In genomic region chr16:28543072-28543471, GRCh38 we compare ENCODE assay signal across 10 cellular contexts. TPM values are rescaled to one million over a fixed set of nuclear protein-coding genes. Genes with fewer than 3 reads are reported as not detected.
DNase-seq lines count a peak whose midpoint lies in the region; ATAC-seq and TF ChIP-seq lines count a peak whose summit lies in the region.
"Had no signal": no experiment of that assay in that cellular context is flagged by ENCODE, and none has a peak within 500 bp of the region (broad histone marks: within the 10 kb centered on the region; RNA-seq: fewer than 3 reads in every experiment).

No MANE protein-coding gene starts in this region.

- H3K27ac ChIP-seq in CD4-positive, CD25-positive, alpha-beta regulatory T cell (ENCODE audit: insufficient read depth, low read length, poor library complexity, severe bottlenecking) = no peak overlapping the region
- peak overlapping the region in 1 of 4 donors; percentile 67 for H3K27ac ChIP-seq in body of pancreas
- no peak overlapping the region for H3K27ac ChIP-seq in coronary artery

- no peaks in the 10 kb centered on the region for H3K27me3 ChIP-seq in CD4-positive, CD25-positive, alpha-beta regulatory T cell (ENCODE audit: control insufficient read depth, insufficient read depth, low read length)
- no peaks in the 10 kb centered on the region for H3K27me3 ChIP-seq in body of pancreas

- TF ChIP-seq POLR2A in body of pancreas (IDR thresholded peaks at IDR 0.05) = no peak

- intact Hi-C loops in body of pancreas (cut with DNase I) = no loop called here

- no peaks in the 10 kb centered on the region for H3K9me3 ChIP-seq in CD4-positive, CD25-positive, alpha-beta regulatory T cell (ENCODE audit: control insufficient read depth in 2 of 2, low read length in 2 of 2)
- H3K9me3 ChIP-seq in body of pancreas = no peaks in the 10 kb centered on the region

- H3K27me3 Mint-ChIP-seq in CD4-positive, CD25-positive, alpha-beta regulatory T cell = peaks cover 4% of the 10 kb centered on the region
- peaks cover 4 to 31% (median 13%) of the 10 kb centered on the region in 3 donors for H3K27me3 Mint-ChIP-seq in naive B cell
- H3K27me3 Mint-ChIP-seq: activated naive CD8-positive, alpha-beta T cell had no signal

- WGBS in body of pancreas, 2 donors = 38 to 65% methylated on average over 7 of the region's 7 CpGs

- no peaks in the 10 kb centered on the region for H3K36me3 ChIP-seq in CD4-positive, CD25-positive, alpha-beta regulatory T cell (ENCODE audit: control insufficient read depth, insufficient read depth, low read length)
- no peaks in the 10 kb centered on the region for H3K36me3 ChIP-seq in body of pancreas (replicated peaks in 1 of 2; ENCODE audit: insufficient read depth in 1 of 2, low read depth in 2 of 2)

- no peaks in the 10 kb centered on the region for H3K4me1 ChIP-seq in CD4-positive, CD25-positive, alpha-beta regulatory T cell (ENCODE audit: control insufficient read depth, insufficient read depth, low read length, poor library complexity, severe bottlenecking)
- H3K4me1 ChIP-seq in body of pancreas = peaks cover 26% of the 10 kb centered on the region

- no peak for DNase-seq in CD4-positive, CD25-positive, alpha-beta regulatory T cell
- DNase-seq in NCI-H2029 treated with DMSO at 0.1 percent for 48 hours (lab: John Stamatoyannopoulos, UW) = peak; percentile 45
- peak in 3 of 4 donors; percentile 31 to 72 (median 41) for DNase-seq in body of pancreas
- DNase-seq in naive B cell = peak; percentile 4
- no peak for DNase-seq in coronary artery (ENCODE audit: low spot score)
- no peak for DNase-seq in activated CD4-positive, alpha-beta T cell treated with anti-CD3 and anti-CD28 coated beads for 4 hours
- DNase-seq: stimulated activated CD4-positive, alpha-beta T cell treated with anti-CD3 and anti-CD28 coated beads, Interleukin-4, amount 100 ng/mL, for 1 hour had no signal

- peaks cover 0 to 17% (median 5%) of the 10 kb centered on the region in 4 donors for H3K4me1 Mint-ChIP-seq in CD4-positive, CD25-positive, alpha-beta regulatory T cell
- H3K4me1 Mint-ChIP-seq in naive B cell = peaks cover 7 to 10% (median 9%) of the 10 kb centered on the region in 3 donors

- ATAC-seq in CD4-positive, CD25-positive, alpha-beta regulatory T cell (ENCODE audit: low read depth in 2 of 2) = no peak
- ATAC-seq in body of pancreas = no peak
- ATAC-seq in naive B cell (ENCODE audit: low read depth in 2 of 2) = peak; percentile 71 to 75
- ATAC-seq in GM21529 (IDR thresholded peaks at IDR 0.05; ENCODE audit: unreplicated experiment) = no peak
- ATAC-seq in HG03280 (IDR thresholded peaks at IDR 0.05; ENCODE audit: unreplicated experiment) = no peak

- H3K9me3 Mint-ChIP-seq in CD4-positive, CD25-positive, alpha-beta regulatory T cell = no peaks in the 10 kb centered on the region
- no peaks in the 10 kb centered on the region for H3K9me3 Mint-ChIP-seq in naive B cell

- TF ChIP-seq CTCF in body of pancreas (IDR thresholded peaks at IDR 0.05) = no peak
- no peak for TF ChIP-seq CTCF in coronary artery (IDR thresholded peaks at IDR 0.05)

- H3K4me3 ChIP-seq in CD4-positive, CD25-positive, alpha-beta regulatory T cell (ENCODE audit: low read depth, low read length) = no peak overlapping the region
- H3K4me3 ChIP-seq in body of pancreas = no peak overlapping the region
- no peak overlapping the region for H3K4me3 ChIP-seq in coronary artery

- H3K4me3 Mint-ChIP-seq in CD4-positive, CD25-positive, alpha-beta regulatory T cell = no peak overlapping the region
- H3K4me3 Mint-ChIP-seq in naive B cell = peak overlapping the region in 3 of 8 donors; percentile 6 to 69 (median 9)
- H3K4me3 Mint-ChIP-seq: activated naive CD8-positive, alpha-beta T cell had no signal

- peak overlapping the region in 2 of 3 donors; percentile 58 to 84 for H3K27ac Mint-ChIP-seq in CD4-positive, CD25-positive, alpha-beta regulatory T cell
- H3K27ac Mint-ChIP-seq in naive B cell = no peak overlapping the region
- H3K27ac Mint-ChIP-seq: activated naive CD8-positive, alpha-beta T cell had no signal

- H3K36me3 Mint-ChIP-seq in CD4-positive, CD25-positive, alpha-beta regulatory T cell = no peaks in the 10 kb centered on the region
- H3K36me3 Mint-ChIP-seq in naive B cell = no peaks in the 10 kb centered on the region
- H3K36me3 Mint-ChIP-seq: activated naive CD8-positive, alpha-beta T cell had no signal

RNA-seq across cellular contexts. Expression of gene NUPR1, which starts 4.3 kb away (rescaled TPM):
- not detected for total RNA-seq in CD4-positive, CD25-positive, alpha-beta regulatory T cell
- polyA plus RNA-seq in CD4-positive, CD25-positive, alpha-beta regulatory T cell = not detected
- total RNA-seq in body of pancreas = 10 to 100 TPM; 32.0 to 92.4 TPM
- polyA plus RNA-seq in naive B cell (ENCODE audit: low read depth in 6 of 6) = not detected

RNA-seq across cellular contexts. Expression of gene SGF29, which starts 10.6 kb away (rescaled TPM):
- 49.5 TPM for total RNA-seq in CD4-positive, CD25-positive, alpha-beta regulatory T cell
- polyA plus RNA-seq in CD4-positive, CD25-positive, alpha-beta regulatory T cell = 10 to 100 TPM; 43.4 to 97.5 (median 70.5) TPM
- total RNA-seq in body of pancreas = 10 to 100 TPM; 25.2 to 30.7 TPM
- polyA plus RNA-seq in naive B cell (ENCODE audit: low read depth in 6 of 6) = 10 to 100 TPM; 35.1 to 66.2 (median 50.2) TPM

RNA-seq across cellular contexts. Expression of gene IL27, which starts 36.4 kb away (rescaled TPM):
- total RNA-seq in CD4-positive, CD25-positive, alpha-beta regulatory T cell = not detected
- polyA plus RNA-seq in CD4-positive, CD25-positive, alpha-beta regulatory T cell = not detected
- not detected for total RNA-seq in body of pancreas
- polyA plus RNA-seq in naive B cell (ENCODE audit: low read depth in 6 of 6) = not detected

RNA-seq across cellular contexts. Expression of gene APOBR, which starts 48.6 kb away (rescaled TPM):
- total RNA-seq in CD4-positive, CD25-positive, alpha-beta regulatory T cell = 6.8 TPM
- under 1 TPM; 0.11 to 0.72 (median 0.21) TPM for polyA plus RNA-seq in CD4-positive, CD25-positive, alpha-beta regulatory T cell
- 1 to 10 TPM; 1.0 to 2.0 TPM for total RNA-seq in body of pancreas
- under 1 TPM in 2 of 6 donors, not detected in 4; 0.08 to 0.13 TPM for polyA plus RNA-seq in naive B cell (ENCODE audit: low read depth in 6 of 6)

RNA-seq across cellular contexts. Expression of gene CLN3, which starts 51.2 kb away (rescaled TPM):
- total RNA-seq in CD4-positive, CD25-positive, alpha-beta regulatory T cell = 55.2 TPM
- 10 to 100 TPM; 24.8 to 39.3 (median 30.7) TPM for polyA plus RNA-seq in CD4-positive, CD25-positive, alpha-beta regulatory T cell
- total RNA-seq in body of pancreas = 10 to 100 TPM; 28.0 to 29.6 TPM
- polyA plus RNA-seq in naive B cell (ENCODE audit: low read depth in 6 of 6) = 10 to 100 TPM in 5 of 6 donors, 1 to 10 TPM in 1; 2.7 to 21.2 (median 17.6) TPM

Comparison
In these comparisons a context has a peak if more than half of its experiments do, and no peak if none do; other contexts are left out.
1. ATAC-seq: peak in naive B cell (2 of 2); none in CD4-positive, CD25-positive, alpha-beta regulatory T cell (0 of 2), body of pancreas (single experiment), GM21529 (single experiment) and HG03280 (single experiment).
2. DNase-seq: peak in NCI-H2029 treated with DMSO at 0.1 percent for 48 hours (single experiment), body of pancreas (3 of 4) and naive B cell (single experiment); none in CD4-positive, CD25-positive, alpha-beta regulatory T cell (0 of 3), coronary artery (single experiment) and activated CD4-positive, alpha-beta T cell treated with anti-CD3 and anti-CD28 coated beads for 4 hours (0 of 2).
3. H3K27ac Mint-ChIP-seq: peak in CD4-positive, CD25-positive, alpha-beta regulatory T cell (2 of 3); none in naive B cell (0 of 6).
4. RNA of gene NUPR1, which starts 4.3 kb away (total RNA-seq): 32.0 to 92.4 TPM in body of pancreas; not detected in CD4-positive, CD25-positive, alpha-beta regulatory T cell (single experiment); every median in the first group is over 10 times any median in the second.